Comparison of ENCODE assay signal across 8 cellular contexts in the genomic region with DNA sequence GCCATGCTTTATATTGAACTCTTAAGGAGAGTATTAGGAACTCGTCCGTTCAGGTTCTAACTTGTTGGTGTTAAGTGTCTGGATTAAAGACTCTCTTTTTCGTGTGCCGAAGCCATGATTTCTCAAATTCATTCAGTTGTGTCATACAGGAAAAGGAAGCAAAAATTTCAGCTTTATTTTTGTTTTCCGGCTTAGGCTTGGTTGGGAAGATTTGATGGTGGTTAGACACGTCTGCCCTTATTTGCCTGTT. TPM values are rescaled to one million over a fixed set of nuclear protein-coding genes. Genes with fewer than 3 reads are reported as not detected.
DNase-seq lines count a peak whose midpoint lies in the region; ATAC-seq and FAIRE-seq lines count a peak whose summit lies in the region.

No MANE protein-coding gene starts in this region.

- peak overlapping the region; percentile 90 for H3K27ac ChIP-seq in subcutaneous abdominal adipose tissue (ENCODE audit: low read depth, low read length)

- no peaks in the 10 kb centered on the region for H3K9me3 Mint-ChIP-seq in activated naive CD4-positive, alpha-beta T cell treated with anti-CD3 and anti-CD28 coated beads, Interleukin-2, amount 50 U/mL, for 72 hours

- FAIRE-seq in islet of Langerhans (lab: Jason Lieb, UNC), result peak; percentile 73

- no peaks in the 10 kb centered on the region for H3K9me3 ChIP-seq in subcutaneous abdominal adipose tissue (ENCODE audit: control insufficient read depth in 5 of 5, low read length in 5 of 5)

- ATAC-seq in GM21515 (IDR thresholded peaks at IDR 0.05; ENCODE audit: unreplicated experiment) (peak; percentile 1), HG03520 (IDR thresholded peaks at IDR 0.05; ENCODE audit: unreplicated experiment) (no peak)
- peak; percentile 1 to 4 for ATAC-seq in activated naive CD4-positive, alpha-beta T cell treated with anti-CD3 and anti-CD28 coated beads, Interleukin-2, amount 50 U/mL, for 72 hours

- H3K36me3 ChIP-seq in subcutaneous abdominal adipose tissue (ENCODE audit: control insufficient read depth in 5 of 5, insufficient read depth in 5 of 5, low read length in 5 of 5), result peaks cover 0 to 25% (median 13%) of the 10 kb centered on the region in 5 donors

- DNase-seq in 8988T, result peak; percentile 6
- no peak for DNase-seq in activated naive CD4-positive, alpha-beta T cell treated with anti-CD3 and anti-CD28 coated beads, Interleukin-2, amount 50 U/mL, for 72 hours (ENCODE audit: low spot score in 2 of 2)
- DNase-seq in NCI-H774 (lab: John Stamatoyannopoulos, UW), result no peak
- no peak for DNase-seq in NCI-H526 (lab: John Stamatoyannopoulos, UW)

- no peaks in the 10 kb centered on the region for H3K27me3 ChIP-seq in subcutaneous abdominal adipose tissue (ENCODE audit: control insufficient read depth in 5 of 5, insufficient read depth in 4 of 5, low read length in 5 of 5)

- H3K9ac ChIP-seq in subcutaneous abdominal adipose tissue (ENCODE audit: low read length in 5 of 5), result peak overlapping the region; percentile 61 to 71 (median 68)

- peaks cover 8 to 26% of the 10 kb centered on the region in 2 donors for H3K36me3 Mint-ChIP-seq in activated naive CD4-positive, alpha-beta T cell treated with anti-CD3 and anti-CD28 coated beads, Interleukin-2, amount 50 U/mL, for 72 hours

- H3K4me3 ChIP-seq in subcutaneous abdominal adipose tissue (ENCODE audit: low read depth in 1 of 5, low read length in 5 of 5), result peak overlapping the region; percentile 47 to 72 (median 66)

- H3K27ac Mint-ChIP-seq in activated naive CD4-positive, alpha-beta T cell treated with anti-CD3 and anti-CD28 coated beads, Interleukin-2, amount 50 U/mL, for 72 hours, result peak overlapping the region; percentile 97 to 98

- peaks cover 13 to 53% (median 32%) of the 10 kb centered on the region in 5 donors for H3K4me1 ChIP-seq in subcutaneous abdominal adipose tissue (ENCODE audit: control insufficient read depth in 5 of 5, insufficient read depth in 5 of 5, low read length in 5 of 5)

RNA-seq across cellular contexts. Expression of a gene that starts 0.9 kb away (rescaled TPM):
- total RNA-seq in activated naive CD4-positive, alpha-beta T cell treated with anti-CD3 and anti-CD28 coated beads, Interleukin-2, amount 50 U/mL, for 72 hours, result 10 to 100 TPM; 30.7 to 41.9 TPM

RNA-seq across cellular contexts. Expression of a gene that starts 30.7 kb away (rescaled TPM):
- 10 to 100 TPM; 31.3 to 62.1 TPM for total RNA-seq in activated naive CD4-positive, alpha-beta T cell treated with anti-CD3 and anti-CD28 coated beads, Interleukin-2, amount 50 U/mL, for 72 hours

RNA-seq across cellular contexts. Expression of a gene that starts 34.5 kb away (rescaled TPM):
- not detected for total RNA-seq in activated naive CD4-positive, alpha-beta T cell treated with anti-CD3 and anti-CD28 coated beads, Interleukin-2, amount 50 U/mL, for 72 hours
